ENCODE assay signal across 1 cellular context in genomic region chr6:150079604-150080003, GRCh38.
TF ChIP-seq lines count a peak whose summit lies in the region.

No MANE protein-coding gene starts in this region.

TF ChIP-seq in SK-N-SH treated with all-trans-retinoic acid at 6 μM for 48 hours, 23 proteins besides CTCF, POLR2A, EP300 and RAD21:
- TF ChIP-seq PATZ1 (CRISPR knock-in tag; IDR thresholded peaks at IDR 0.05; ENCODE audit: borderline replicate concordance) (no peak), POU6F1 (CRISPR knock-in tag; IDR thresholded peaks at IDR 0.05; ENCODE audit: borderline replicate concordance, low read depth) (no peak), ZFP30 (CRISPR knock-in tag; IDR thresholded peaks at IDR 0.05) (no peak), SNAI2 (CRISPR knock-in tag; IDR thresholded peaks at IDR 0.05) (no peak), ZFP3 (CRISPR knock-in tag; IDR thresholded peaks at IDR 0.05) (no peak), ZNF8 (CRISPR knock-in tag; IDR thresholded peaks at IDR 0.05) (no peak), ZNF70 (CRISPR knock-in tag; IDR thresholded peaks at IDR 0.05) (no peak), ZNF565 (CRISPR knock-in tag; conservative IDR thresholded peaks at IDR 0.05; ENCODE audit: low read depth) (no peak), CREB5 (CRISPR knock-in tag; IDR thresholded peaks at IDR 0.05; ENCODE audit: low read depth) (no peak), GLIS3 (CRISPR knock-in tag; IDR thresholded peaks at IDR 0.05) (no peak), RARB (CRISPR knock-in tag; IDR thresholded peaks at IDR 0.05) (no peak), TSHZ2 (CRISPR knock-in tag; IDR thresholded peaks at IDR 0.05) (no peak), ARNTL (CRISPR knock-in tag; IDR thresholded peaks at IDR 0.05; ENCODE audit: borderline replicate concordance, low read depth) (no peak), TCF4 (CRISPR knock-in tag; IDR thresholded peaks at IDR 0.05; ENCODE audit: borderline replicate concordance) (no peak)
